In genomic region chr10:8065651-8066050, GRCh38 we compare ENCODE assay signal across 17 cellular contexts. TPM values are rescaled to one million over a fixed set of nuclear protein-coding genes. Genes with fewer than 3 reads are reported as not detected.
A peak's percentile ranks its signal among the peaks of the same experiment; 100 is the strongest.
DNase-seq lines count a peak whose midpoint lies in the region; ATAC-seq, FAIRE-seq and TF ChIP-seq lines count a peak whose summit lies in the region.
"Had no signal": no experiment of that assay in that cellular context is flagged by ENCODE, and none has a peak within 500 bp of the region (broad histone marks: within the 10 kb centered on the region; RNA-seq: fewer than 3 reads in every experiment).

No MANE protein-coding gene starts in this region.

- H3K27me3 Mint-ChIP-seq in activated T-cell treated with anti-CD3 and anti-CD28 coated beads, Interleukin-2, amount 50 U/mL, for 24 hours: no peaks in the 10 kb centered on the region
- H3K27me3 Mint-ChIP-seq in natural killer cell treated with Interleukin-12 subunit alpha and Interleukin-12 subunit beta and Interleukin-15 and Interleukin-18, amount 100 ng/mL, for 72 hours: peaks cover 0 to 2% of the 10 kb centered on the region in 2 donors

- no peak overlapping the region for H3K4me3 ChIP-seq in bronchial epithelial cell (ENCODE audit: low read depth, low read length)
- H3K4me3 ChIP-seq: neural progenitor cell, vagina had no signal

- no peak for DNase-seq in activated T-cell treated with anti-CD3 and anti-CD28 coated beads, Interleukin-2, amount 50 U/mL, for 24 hours
- no peak for DNase-seq in activated T-cell treated with anti-CD3 and anti-CD28 coated beads, Interleukin-2, amount 50 U/mL, for 1 hour
- no peak for DNase-seq in RCC 7860 (ENCODE audit: low spot score)
- peak; percentile 84 for DNase-seq in bronchial epithelial cell (ENCODE audit: low read depth)
- DNase-seq in natural killer cell treated with Interleukin-12 subunit alpha and Interleukin-12 subunit beta and Interleukin-15 and Interleukin-18, amount 100 ng/mL, for 72 hours (ENCODE audit: low spot score): no peak
- DNase-seq in GM13976 (ENCODE audit: low spot score): no peak
- no peak for DNase-seq in frontal cortex (ENCODE audit: low spot score in 2 of 2)
- DNase-seq in nucleus accumbens (lab: John Stamatoyannopoulos, UW): no peak
- DNase-seq: DMS79, HCEC 1CT, NCI-H1092, NCI-H524 treated with DMSO at 0.1 percent for 48 hours had no signal

- peaks cover 97% of the 10 kb centered on the region for H3K4me1 Mint-ChIP-seq in activated T-cell treated with anti-CD3 and anti-CD28 coated beads, Interleukin-2, amount 50 U/mL, for 24 hours (ENCODE audit: low read depth)
- H3K4me1 Mint-ChIP-seq in natural killer cell treated with Interleukin-12 subunit alpha and Interleukin-12 subunit beta and Interleukin-15 and Interleukin-18, amount 100 ng/mL, for 72 hours (ENCODE audit: low read depth in 2 of 2): peaks cover 65 to 66% of the 10 kb centered on the region in 2 donors

- no peaks in the 10 kb centered on the region for H3K36me3 ChIP-seq in bronchial epithelial cell (ENCODE audit: control insufficient read depth, insufficient read depth, low read length)
- H3K36me3 ChIP-seq: neural progenitor cell, vagina had no signal

- peaks cover 100% of the 10 kb centered on the region for H3K36me3 Mint-ChIP-seq in activated T-cell treated with anti-CD3 and anti-CD28 coated beads, Interleukin-2, amount 50 U/mL, for 24 hours (ENCODE audit: low read depth)
- peaks cover 48% of the 10 kb centered on the region for H3K36me3 Mint-ChIP-seq in natural killer cell treated with Interleukin-12 subunit alpha and Interleukin-12 subunit beta and Interleukin-15 and Interleukin-18, amount 100 ng/mL, for 72 hours
- H3K36me3 Mint-ChIP-seq: neural progenitor cell had no signal

- peak overlapping the region; percentile 74 for H3K4me3 Mint-ChIP-seq in activated T-cell treated with anti-CD3 and anti-CD28 coated beads, Interleukin-2, amount 50 U/mL, for 24 hours
- peak overlapping the region; percentile 69 for H3K4me3 Mint-ChIP-seq in natural killer cell treated with Interleukin-12 subunit alpha and Interleukin-12 subunit beta and Interleukin-15 and Interleukin-18, amount 100 ng/mL, for 72 hours
- H3K4me3 Mint-ChIP-seq: neural progenitor cell had no signal

- ATAC-seq in natural killer cell treated with Interleukin-12 subunit alpha and Interleukin-12 subunit beta and Interleukin-15 and Interleukin-18, amount 100 ng/mL, for 72 hours: peak; percentile 58 to 63

- no peaks in the 10 kb centered on the region for H3K9me3 Mint-ChIP-seq in activated T-cell treated with anti-CD3 and anti-CD28 coated beads, Interleukin-2, amount 50 U/mL, for 24 hours
- no peaks in the 10 kb centered on the region for H3K9me3 Mint-ChIP-seq in natural killer cell treated with Interleukin-12 subunit alpha and Interleukin-12 subunit beta and Interleukin-15 and Interleukin-18, amount 100 ng/mL, for 72 hours
- H3K9me3 Mint-ChIP-seq: neural progenitor cell had no signal

- peak overlapping the region; percentile 96 for H3K27ac Mint-ChIP-seq in activated T-cell treated with anti-CD3 and anti-CD28 coated beads, Interleukin-2, amount 50 U/mL, for 24 hours
- peak overlapping the region; percentile 81 to 93 for H3K27ac Mint-ChIP-seq in natural killer cell treated with Interleukin-12 subunit alpha and Interleukin-12 subunit beta and Interleukin-15 and Interleukin-18, amount 100 ng/mL, for 72 hours
- H3K27ac Mint-ChIP-seq: neural progenitor cell had no signal

- FAIRE-seq in RCC 7860 (lab: Jason Lieb, UNC) (peak; percentile 56), bronchial epithelial cell (lab: Jason Lieb, UNC) (no peak), frontal cortex (lab: Jason Lieb, UNC) (no peak)
- FAIRE-seq: GM12891, TTC549 had no signal

- TF ChIP-seq CTCF in bronchial epithelial cell (IDR thresholded peaks at IDR 0.05; ENCODE audit: insufficient read depth, low read length, severe bottlenecking) (no peak), GM13976 (IDR thresholded peaks at IDR 0.05; ENCODE audit: borderline replicate concordance, control extremely low read depth, extremely low read depth, insufficient read depth, missing control alignments) (no peak)

- in situ Hi-C loops in GM13976 (cut with MboI; ENCODE audit: low sequenced_read_pairs, unreplicated experiment): no loop called here

- H3K27me3 ChIP-seq in bronchial epithelial cell (ENCODE audit: control insufficient read depth, insufficient read depth, low read length): peaks cover 10% of the 10 kb centered on the region

RNA-seq across cellular contexts. Expression of gene GATA3, which starts 11.2 kb away (rescaled TPM):
- total RNA-seq in bronchial epithelial cell (under 0.01 TPM in 1 of 2 replicates, not detected in the other), frontal cortex (not detected)
- 10 to 100 TPM in 1 of 2 donors, 1 to 10 TPM in 1; 7.6 to 10.9 TPM for total RNA-seq in natural killer cell treated with Interleukin-12 subunit alpha and Interleukin-12 subunit beta and Interleukin-15 and Interleukin-18, amount 100 ng/mL, for 72 hours
- total RNA-seq: fibroblast of lung had no signal
